In genomic region chr1:93813076-93813475, GRCh38 we compare ENCODE assay signal across 24 cellular contexts.
A peak's percentile ranks its signal among the peaks of the same experiment; 100 is the strongest.
DNase-seq lines count a peak whose midpoint lies in the region; ATAC-seq, FAIRE-seq and TF ChIP-seq lines count a peak whose summit lies in the region.
"Had no signal": no experiment of that assay in that cellular context is flagged by ENCODE, and none has a peak within 500 bp of the region (broad histone marks: within the 10 kb centered on the region; RNA-seq: fewer than 3 reads in every experiment).

No MANE protein-coding gene starts in this region.

- peaks cover 12% of the 10 kb centered on the region for H3K9me1 ChIP-seq in IMR-90 (ENCODE audit: insufficient read depth, low read length)

- H3K9ac ChIP-seq in IMR-90 (ENCODE audit: low read depth, low read length) (no peak overlapping the region; the same call in 1 of the 2 replicates), mammary epithelial cell (ENCODE audit: insufficient read depth, low read length) (peak overlapping the region; percentile 62)

- peak overlapping the region; percentile 14; the same call in 1 of the 2 replicates for H3K4ac ChIP-seq in IMR-90 (ENCODE audit: low read depth, low read length)

- H3K4me2 ChIP-seq in A549 (peak overlapping the region; percentile 58), IMR-90 (ENCODE audit: low read depth, low read length) (no peak overlapping the region), mammary epithelial cell (ENCODE audit: insufficient read depth, low read depth, low read length) (peak overlapping the region; percentile 31)

- TF ChIP-seq EP300 in A549 (IDR thresholded peaks at IDR 0.05) (no peak), upper lobe of left lung (IDR thresholded peaks at IDR 0.05) (no peak)

- no peak overlapping the region for H4K5ac ChIP-seq in IMR-90 (ENCODE audit: low read depth, low read length)

- no peak overlapping the region for H2BK5ac ChIP-seq in IMR-90 (ENCODE audit: low read depth, low read length, poor library complexity, severe bottlenecking)

- dilution Hi-C loops in IMR-90 (cut with HindIII; ENCODE audit: low sequenced_read_pairs, unreplicated experiment) = no loop called here
- dilution Hi-C loops in mammary epithelial cell (cut with HindIII; ENCODE audit: low sequenced_read_pairs) = loop anchor here (5.0 kb wide), 2 partner anchors 36 to 156 kb away; no protein-coding TSS in a partner anchor

- peak overlapping the region; percentile 15; the same call in 2 of the 3 replicates for H2BK15ac ChIP-seq in IMR-90 (ENCODE audit: low read depth, low read length)

- peak overlapping the region; percentile 45 for H4K91ac ChIP-seq in IMR-90 (ENCODE audit: insufficient read depth, low read depth, low read length)

- H2AFZ ChIP-seq in IMR-90 (replicated peaks; ENCODE audit: low read length, poor library complexity) (no peak overlapping the region), mammary epithelial cell (ENCODE audit: low read depth, low read length) (no peak overlapping the region)

- peak overlapping the region; percentile 38 for H2AK9ac ChIP-seq in IMR-90 (replicated peaks; ENCODE audit: low read depth, low read length, poor library complexity)

- TF ChIP-seq CTCF in A549 (IDR thresholded peaks at IDR 0.05) = no peak
- TF ChIP-seq CTCF in IMR-90 (conservative IDR thresholded peaks at IDR 0.05; ENCODE audit: low read depth, low read length) = no peak
- peak; percentile 5 to 24 for TF ChIP-seq CTCF in mammary epithelial cell (conservative IDR thresholded peaks at IDR 0.05 in 1 of 2, IDR thresholded peaks at IDR 0.05 in 1 of 2; ENCODE audit: extremely low read depth in 1 of 2, insufficient read depth in 1 of 2, low read depth in 1 of 2, low read length in 2 of 2)
- no peak for TF ChIP-seq CTCF in upper lobe of left lung (IDR thresholded peaks at IDR 0.05)

- H3K23ac ChIP-seq in IMR-90 (ENCODE audit: low read depth, low read length) = peak overlapping the region; percentile 45; the same call in 1 of the 2 replicates

- 85% methylated on average over 2 of the region's 2 CpGs for WGBS in A549 (ENCODE audit: missing lambda C conversion rate)
- WGBS in IMR-90 (ENCODE audit: extremely low coverage in 2 of 2, insufficient read length in 1 of 2), 2 experiments = no CpG with 5 or more reads among the region's 2 CpGs
- WGBS in mammary epithelial cell (ENCODE audit: low coverage, missing lambda C conversion rate) = 56% methylated on average over 2 of the region's 2 CpGs
- WGBS in upper lobe of left lung, 2 donors = 95 to 98% methylated on average over 2 of the region's 2 CpGs

- H3K18ac ChIP-seq in IMR-90 (ENCODE audit: low read depth, low read length) = no peak overlapping the region; the same call in 1 of the 2 replicates

- H3K9me3 ChIP-seq in A549 = peaks cover 3% of the 10 kb centered on the region; the same call in 1 of the 3 replicates
- H3K9me3 ChIP-seq in IMR-90 (ENCODE audit: control insufficient read depth, insufficient read depth, low read length) = no peaks in the 10 kb centered on the region
- H3K9me3 ChIP-seq in mammary epithelial cell (replicated peaks; ENCODE audit: insufficient read depth, low read length) = peaks cover under 1% of the 10 kb centered on the region
- no peaks in the 10 kb centered on the region for H3K9me3 ChIP-seq in upper lobe of left lung
- H3K9me3 ChIP-seq: HAP-1, neutrophil, thyroid gland had no signal

- H3K4me1 ChIP-seq in A549 (peaks cover 26% of the 10 kb centered on the region), IMR-90 (ENCODE audit: control insufficient read depth, insufficient read depth, low read length) (peaks cover 10% of the 10 kb centered on the region), mammary epithelial cell (ENCODE audit: insufficient read depth, low read length) (peaks cover 66% of the 10 kb centered on the region), upper lobe of left lung (peaks cover 15 to 41% (median 37%) of the 10 kb centered on the region in 4 donors)
- H3K4me1 ChIP-seq: HAP-1 had no signal

- H2BK120ac ChIP-seq in IMR-90 (ENCODE audit: low read depth, low read length) = peak overlapping the region; percentile 65

- no peak for TF ChIP-seq POLR2A in A549 (IDR thresholded peaks at IDR 0.05; ENCODE audit: low read length)
- TF ChIP-seq POLR2A in IMR-90 (IDR thresholded peaks at IDR 0.05; ENCODE audit: low read depth, low read length) = no peak
- no peak for TF ChIP-seq POLR2A in upper lobe of left lung (IDR thresholded peaks at IDR 0.05)

- peak overlapping the region; percentile 3; the same call in 1 of the 2 replicates for H3K14ac ChIP-seq in IMR-90 (replicated peaks; ENCODE audit: low read depth, low read length)

- H3K27me3 ChIP-seq in IMR-90 (ENCODE audit: control insufficient read depth, insufficient read depth, low read length) (no peaks in the 10 kb centered on the region), mammary epithelial cell (ENCODE audit: insufficient read depth, low read length) (no peaks in the 10 kb centered on the region), upper lobe of left lung (no peaks in the 10 kb centered on the region)
- H3K27me3 ChIP-seq: gastroesophageal sphincter, thyroid gland had no signal

- ATAC-seq in A549 = peak in 1 of 2 experiments; percentile 44; a peak in 2 of 6 replicates
- ATAC-seq in IMR-90 (ENCODE audit: low read depth) = no peak
- ATAC-seq in HG02798 (IDR thresholded peaks at IDR 0.05; ENCODE audit: poor library complexity, unreplicated experiment) = no peak
- no peak for ATAC-seq in upper lobe of left lung (ENCODE audit: low FRiP score in 2 of 2)
- ATAC-seq in GM18520 (IDR thresholded peaks at IDR 0.05; ENCODE audit: unreplicated experiment) = no peak
- ATAC-seq: effector memory CD8-positive, alpha-beta T cell; gastroesophageal sphincter; sciatic nerve had no signal

- H3K36me3 ChIP-seq in IMR-90 (ENCODE audit: control insufficient read depth, insufficient read depth, low read length) (no peaks in the 10 kb centered on the region), mammary epithelial cell (ENCODE audit: insufficient read depth, low read length) (no peaks in the 10 kb centered on the region), upper lobe of left lung (no peaks in the 10 kb centered on the region)
- H3K36me3 ChIP-seq: HAP-1, neutrophil, thyroid gland had no signal

- H4K20me1 ChIP-seq in IMR-90 (ENCODE audit: insufficient read depth, low read length) = 0 out of 2 replicates have a peak, but pooled peaks cover 3% of the 10 kb centered on the region
- no peaks in the 10 kb centered on the region for H4K20me1 ChIP-seq in mammary epithelial cell (ENCODE audit: insufficient read depth, low read length)

- peaks cover 0 to 11% of the 10 kb centered on the region in 2 experiments; a peak in 1 of 4 replicates for H3K79me1 ChIP-seq in IMR-90 (ENCODE audit: low read depth in 1 of 2, low read length in 2 of 2)

- H3K79me2 ChIP-seq in mammary epithelial cell (ENCODE audit: insufficient read depth, low read length) = peaks cover 11% of the 10 kb centered on the region

- POLR2A ChIA-PET in A549 (lab: Yijun Ruan, JAX) (interaction anchor here (0.7 to 2.1 kb wide), 3 partner anchors 120 to 151 kb away, joined by 3 to 10 read pairs (median 4); partner anchors contain the start of gene BCAR3), IMR-90 (lab: Charles Lee; ENCODE audit: unreplicated experiment) (no interaction called here)

- intact Hi-C loops in IMR-90 (cut with micrococcal nuclease) = no loop called here
- intact Hi-C loops in mammary epithelial cell (cut with micrococcal nuclease) = no loop called here

- H3K4me3 ChIP-seq in A549 (no peak overlapping the region), IMR-90 (ENCODE audit: insufficient read depth, low read depth, low read length) (no peak overlapping the region), mammary epithelial cell (replicated peaks in 1 of 3; ENCODE audit: insufficient read depth in 1 of 3, low read depth in 2 of 3, low read length in 3 of 3) (no peak overlapping the region), upper lobe of left lung (no peak overlapping the region)
- H3K4me3 ChIP-seq: gastroesophageal sphincter, HAP-1, SK-N-MC, thyroid gland had no signal

- H3K56ac ChIP-seq in IMR-90 (ENCODE audit: extremely low read depth, insufficient read depth, low read length) = no peak overlapping the region

- H3K27ac ChIP-seq in A549 (peak overlapping the region; percentile 80 to 84), IMR-90 (ENCODE audit: insufficient read depth, low read length) (no peak overlapping the region), mammary epithelial cell (ENCODE audit: insufficient read depth, low read depth, low read length) (peak overlapping the region; percentile 76), upper lobe of left lung (no peak overlapping the region)
- H3K27ac ChIP-seq: neutrophil, SK-N-MC, thyroid gland had no signal

- no peak for FAIRE-seq in A549 (lab: Jason Lieb, UNC)

- TF ChIP-seq RAD21 in A549 (conservative IDR thresholded peaks at IDR 0.05 in 1 of 2, IDR thresholded peaks at IDR 0.05 in 1 of 2) = peak in 1 of 2 experiments; percentile 15; a peak in 1 of 5 replicates
- TF ChIP-seq RAD21 in IMR-90 (IDR thresholded peaks at IDR 0.05; ENCODE audit: low read length) = no peak

- no peak for DNase-seq in A549 (ENCODE audit: low read depth in 1 of 2, low spot score in 1 of 2)
- DNase-seq in IMR-90 = no peak
- DNase-seq in mammary epithelial cell = peak; percentile 62
- DNase-seq in left kidney (ENCODE audit: low read depth, low spot score) = peak; percentile 43
- no peak for DNase-seq in upper lobe of left lung
- no peak for DNase-seq in UCSD-AML1 (lab: John Stamatoyannopoulos, UW; ENCODE audit: unreplicated experiment)
- DNase-seq: activated CD4-positive, alpha-beta memory T cell treated with anti-CD3 and anti-CD28 coated beads for 36 hours; activated naive CD8-positive, alpha-beta T cell treated with anti-CD3 and anti-CD28 coated beads for 36 hours; activated T-cell treated with anti-CD3 and anti-CD28 coated beads, Interleukin-2, amount 50 U/mL, for 48 hours; caudate nucleus; CD8-positive, alpha-beta memory T cell; effector memory CD8-positive, alpha-beta T cell; KBM-7; NCI-H1417; NCI-H226; stimulated activated CD4-positive, alpha-beta T cell treated with anti-CD3 and anti-CD28 coated beads, Interleukin-4, amount 100 ng/mL, for 24 hours; thyroid gland had no signal

- in situ Hi-C loops in IMR-90 (cut with MboI; ENCODE audit: low sequenced_read_pairs) (no loop called here), mammary epithelial cell (cut with MboI; ENCODE audit: low sequenced_read_pairs in 2 of 2) (loop anchor here in 1 of 2 donors (5.0 kb wide), 1 partner anchor 131 kb away; the partner anchor contains the start of gene BCAR3)

- H2AK5ac ChIP-seq in IMR-90 (ENCODE audit: low read depth, low read length) = peak overlapping the region; percentile 75

- peak overlapping the region; percentile 33; the same call in 1 of the 2 replicates for H2BK20ac ChIP-seq in IMR-90 (ENCODE audit: low read depth, low read length)

- no TSS peak for BruUV-seq in IMR-90 (replicated peaks; lab: Mats Ljungman, UMichigan)
- no TSS peak for BruUV-seq in mammary epithelial cell (replicated peaks; lab: Mats Ljungman, UMichigan)

- H4K8ac ChIP-seq in IMR-90 (ENCODE audit: low read depth in 2 of 2, low read length in 2 of 2) = peak overlapping the region in 1 of 2 experiments; percentile 56; a peak in 2 of 4 replicates

- CTCF ChIA-PET in A549 (lab: Yijun Ruan, JAX) = interaction anchor here (0.6 to 13.5 kb wide), 34 partner anchors 9 to 376 kb away, joined by 3 to 236 read pairs (median 8); partner anchors contain the start of gene BCAR3
- CTCF ChIA-PET in IMR-90 (lab: Yijun Ruan, JAX) = interaction anchor here (1.4 to 3.4 kb wide), 13 partner anchors 10 to 370 kb away, joined by 3 to 38 read pairs (median 5); partner anchors contain the start of gene FNBP1L
- CTCF ChIA-PET in mammary epithelial cell (lab: Charles Lee; ENCODE audit: low non-redundant PET) = interaction anchor here (0.5 to 2.8 kb wide), 12 partner anchors 8 to 733 kb away, joined by 3 to 24 read pairs (median 6); no protein-coding TSS in a partner anchor

Comparison
In these comparisons a context has a peak if more than half of its experiments do, and no peak if none do; other contexts are left out.
1. DNase-seq: peak in mammary epithelial cell (single experiment) and left kidney (single experiment); none in A549 (0 of 2), IMR-90 (single experiment), upper lobe of left lung (0 of 2) and UCSD-AML1 (single experiment).
2. H3K27ac ChIP-seq: peak in A549 (2 of 2) and mammary epithelial cell (single experiment); none in IMR-90 (single experiment) and upper lobe of left lung (0 of 4).
3. CTCF ChIP-seq: peak in mammary epithelial cell (2 of 2); none in A549 (single experiment), IMR-90 (single experiment) and upper lobe of left lung (0 of 6).